Comparison of ENCODE assay signal across 9 cellular contexts in the genomic region with DNA sequence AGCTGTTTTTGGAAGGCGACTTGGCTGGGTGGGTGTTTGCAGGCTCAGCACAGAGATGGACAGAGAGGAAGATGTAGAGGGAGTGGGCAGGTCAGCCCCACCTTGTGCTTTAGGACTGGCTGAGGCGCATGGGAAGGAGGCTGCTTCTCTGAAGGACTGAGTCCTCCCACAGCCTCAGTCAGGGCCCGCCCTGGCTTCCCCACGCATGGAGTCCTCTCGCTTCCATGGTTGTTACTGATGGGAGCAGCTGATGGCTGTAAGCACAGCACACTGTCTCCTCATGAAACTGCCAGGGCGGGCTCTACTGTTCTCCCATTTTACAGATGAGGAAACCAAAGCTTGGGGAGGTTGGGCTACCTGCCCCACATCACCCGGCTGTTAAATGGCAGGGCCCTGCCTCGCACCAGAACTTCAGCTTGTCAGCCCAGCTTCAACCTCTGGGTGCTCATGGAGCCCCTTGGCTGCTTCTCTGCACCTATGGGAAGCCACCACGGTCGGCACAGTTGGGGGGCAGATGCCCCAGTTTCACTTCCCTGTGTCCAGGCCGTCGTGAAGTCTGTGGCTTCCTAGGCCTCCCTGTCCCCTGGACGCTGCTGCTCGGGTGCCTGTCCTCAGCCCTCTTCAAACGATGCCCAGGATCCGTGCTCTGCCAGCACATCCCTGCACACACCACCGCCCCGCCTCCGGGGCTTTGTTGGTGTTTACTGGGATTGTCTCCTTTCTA. TPM values are rescaled to one million over a fixed set of nuclear protein-coding genes. Genes with fewer than 3 reads are reported as not detected.
DNase-seq lines count a peak whose midpoint lies in the region; ATAC-seq and TF ChIP-seq lines count a peak whose summit lies in the region.
"Had no signal": no experiment of that assay in that cellular context is flagged by ENCODE, and none has a peak within 500 bp of the region (broad histone marks: within the 10 kb centered on the region; RNA-seq: fewer than 3 reads in every experiment).

No MANE protein-coding gene starts in this region.

- peaks cover 0 to 5% of the 10 kb centered on the region in 2 donors for H3K36me3 Mint-ChIP-seq in activated naive CD4-positive, alpha-beta T cell treated with anti-CD3 and anti-CD28 coated beads, Interleukin-2, amount 50 U/mL, for 72 hours
- no peaks in the 10 kb centered on the region for H3K36me3 Mint-ChIP-seq in glutamatergic neuron (ENCODE audit: unreplicated experiment)
- peaks cover 6 to 18% of the 10 kb centered on the region in 2 donors for H3K36me3 Mint-ChIP-seq in stimulated activated naive B cell treated with anti-CD40 and anti-IgM and Interleukin-4, amounts not matched to agents 10 μg/mL and 1 μg/mL and 100 μg/mL, for 72 hours

- peaks cover 27% of the 10 kb centered on the region for H3K4me1 Mint-ChIP-seq in glutamatergic neuron (ENCODE audit: low read depth, unreplicated experiment)
- peaks cover 33 to 66% of the 10 kb centered on the region in 2 donors for H3K4me1 Mint-ChIP-seq in stimulated activated naive B cell treated with anti-CD40 and anti-IgM and Interleukin-4, amounts not matched to agents 10 μg/mL and 1 μg/mL and 100 μg/mL, for 72 hours

- DNase-seq in activated naive CD4-positive, alpha-beta T cell treated with anti-CD3 and anti-CD28 coated beads, Interleukin-2, amount 50 U/mL, for 72 hours (ENCODE audit: low spot score in 2 of 2), result no peak
- no peak for DNase-seq in activated naive CD4-positive, alpha-beta T cell treated with Interleukin-2 at 50 U/mL for 16 hours
- DNase-seq in NOMO-1 treated with DMSO at 0.1 percent for 48 hours (lab: John Stamatoyannopoulos, UW; ENCODE audit: unreplicated experiment), result peak; percentile 39
- no peak for DNase-seq in glutamatergic neuron
- no peak for DNase-seq in stimulated activated naive B cell treated with anti-CD40 and anti-IgM and Interleukin-4, amounts not matched to agents 10 μg/mL and 1 μg/mL and 100 μg/mL, for 72 hours
- DNase-seq in NCI-H1417 (lab: John Stamatoyannopoulos, UW), result no peak
- DNase-seq in RPMI8226, result no peak
- DNase-seq: KG1 had no signal

- peaks cover 12% of the 10 kb centered on the region for H3K27me3 Mint-ChIP-seq in glutamatergic neuron (ENCODE audit: unreplicated experiment)
- H3K27me3 Mint-ChIP-seq in stimulated activated naive B cell treated with anti-CD40 and anti-IgM and Interleukin-4, amounts not matched to agents 10 μg/mL and 1 μg/mL and 100 μg/mL, for 72 hours, result no peaks in the 10 kb centered on the region

- no peak for ATAC-seq in activated naive CD4-positive, alpha-beta T cell treated with anti-CD3 and anti-CD28 coated beads, Interleukin-2, amount 50 U/mL, for 72 hours
- ATAC-seq in stimulated activated naive B cell treated with anti-CD40 and anti-IgM and Interleukin-4, amounts not matched to agents 10 μg/mL and 1 μg/mL and 100 μg/mL, for 72 hours (replicated peaks), result no peak
- ATAC-seq in HG02870 (IDR thresholded peaks at IDR 0.05; ENCODE audit: unreplicated experiment), result no peak

- TF ChIP-seq CTCF in glutamatergic neuron (IDR thresholded peaks at IDR 0.05; ENCODE audit: partially characterized antibody, unreplicated experiment), result no peak

- H3K9me3 Mint-ChIP-seq in activated naive CD4-positive, alpha-beta T cell treated with anti-CD3 and anti-CD28 coated beads, Interleukin-2, amount 50 U/mL, for 72 hours, result no peaks in the 10 kb centered on the region
- H3K9me3 Mint-ChIP-seq in glutamatergic neuron (ENCODE audit: unreplicated experiment), result peaks cover 13% of the 10 kb centered on the region
- H3K9me3 Mint-ChIP-seq in stimulated activated naive B cell treated with anti-CD40 and anti-IgM and Interleukin-4, amounts not matched to agents 10 μg/mL and 1 μg/mL and 100 μg/mL, for 72 hours, result no peaks in the 10 kb centered on the region

- peak overlapping the region; percentile 9 to 24 for H3K27ac Mint-ChIP-seq in activated naive CD4-positive, alpha-beta T cell treated with anti-CD3 and anti-CD28 coated beads, Interleukin-2, amount 50 U/mL, for 72 hours
- H3K27ac Mint-ChIP-seq in glutamatergic neuron (ENCODE audit: unreplicated experiment), result peak overlapping the region; percentile 83
- H3K27ac Mint-ChIP-seq in stimulated activated naive B cell treated with anti-CD40 and anti-IgM and Interleukin-4, amounts not matched to agents 10 μg/mL and 1 μg/mL and 100 μg/mL, for 72 hours, result no peak overlapping the region

- H3K4me3 Mint-ChIP-seq in glutamatergic neuron (ENCODE audit: unreplicated experiment), result peak overlapping the region; percentile 76
- peak overlapping the region; percentile 30 to 84 for H3K4me3 Mint-ChIP-seq in stimulated activated naive B cell treated with anti-CD40 and anti-IgM and Interleukin-4, amounts not matched to agents 10 μg/mL and 1 μg/mL and 100 μg/mL, for 72 hours

RNA-seq across cellular contexts. Expression of gene TMEM201, which starts 2.4 kb away (rescaled TPM):
- total RNA-seq in activated naive CD4-positive, alpha-beta T cell treated with anti-CD3 and anti-CD28 coated beads, Interleukin-2, amount 50 U/mL, for 72 hours, result 10 to 100 TPM; 14.8 to 16.5 TPM
- total RNA-seq in glutamatergic neuron (ENCODE audit: unreplicated experiment), result 35.1 TPM

RNA-seq across cellular contexts. Expression of gene SLC25A33, which starts 51.8 kb away (rescaled TPM):
- 1 to 10 TPM; 6.1 to 6.2 TPM for total RNA-seq in activated naive CD4-positive, alpha-beta T cell treated with anti-CD3 and anti-CD28 coated beads, Interleukin-2, amount 50 U/mL, for 72 hours
- 4.6 TPM for total RNA-seq in glutamatergic neuron (ENCODE audit: unreplicated experiment)
